Comparison of ENCODE assay signal across 10 cellular contexts in the genomic region with DNA sequence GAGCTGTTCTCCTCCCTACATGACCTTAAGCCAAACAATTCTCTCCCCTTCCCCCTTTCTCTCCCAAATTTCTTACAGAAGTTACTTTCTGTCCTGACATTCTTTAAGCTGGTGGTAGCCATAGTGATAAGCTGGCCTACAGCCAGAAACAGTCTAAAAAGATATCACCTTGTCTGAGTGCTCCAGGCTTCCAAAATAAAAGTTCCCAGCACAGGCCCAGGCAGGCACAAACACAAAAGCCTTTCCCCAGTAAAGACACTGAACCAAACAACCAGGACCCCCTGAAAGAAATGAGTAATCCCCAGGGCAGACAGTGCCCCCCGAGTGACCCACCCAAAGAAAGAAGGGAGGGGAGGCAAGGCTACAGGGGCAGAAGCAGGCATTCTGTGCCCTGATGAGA. TPM values are rescaled to one million over a fixed set of nuclear protein-coding genes. Genes with fewer than 3 reads are reported as not detected.
DNase-seq lines count a peak whose midpoint lies in the region; ATAC-seq and TF ChIP-seq lines count a peak whose summit lies in the region.
"Had no signal": no experiment of that assay in that cellular context is flagged by ENCODE, and none has a peak within 500 bp of the region (broad histone marks: within the 10 kb centered on the region; RNA-seq: fewer than 3 reads in every experiment).

No MANE protein-coding gene starts in this region.

- H3K9me3 Mint-ChIP-seq in natural killer cell = no peaks in the 10 kb centered on the region
- H3K9me3 Mint-ChIP-seq in natural killer cell treated with Interleukin-12 subunit alpha and Interleukin-12 subunit beta and Interleukin-15 and Interleukin-18, amount 100 ng/mL, for 72 hours = no peaks in the 10 kb centered on the region

- H3K18ac ChIP-seq in mesenchymal stem cell (ENCODE audit: low read depth in 1 of 2, low read length in 2 of 2) = no peak overlapping the region

- H3K36me3 ChIP-seq in colonic mucosa (no peaks in the 10 kb centered on the region), mesenchymal stem cell (ENCODE audit: control insufficient read depth in 1 of 2, insufficient read depth in 2 of 2, low read depth in 1 of 2, low read length in 2 of 2) (no peaks in the 10 kb centered on the region)

- H3K27ac ChIP-seq in colonic mucosa (peak overlapping the region; percentile 9), mesenchymal stem cell (ENCODE audit: low read length, poor library complexity, severe bottlenecking) (no peak overlapping the region)

- H2BK12ac ChIP-seq in mesenchymal stem cell (ENCODE audit: low read length in 2 of 2) = no peak overlapping the region

- no peak overlapping the region for H3K9ac ChIP-seq in colonic mucosa (ENCODE audit: low read depth in 2 of 2, low read length in 2 of 2)
- peak overlapping the region; percentile 53 for H3K9ac ChIP-seq in mesenchymal stem cell (ENCODE audit: low read length)

- H3K9me3 ChIP-seq in colonic mucosa = no peaks in the 10 kb centered on the region
- no peaks in the 10 kb centered on the region for H3K9me3 ChIP-seq in mesenchymal stem cell (ENCODE audit: control insufficient read depth, low read length)

- no peak overlapping the region for H2AFZ ChIP-seq in mesenchymal stem cell (ENCODE audit: low read depth, low read length)

- H3K27me3 ChIP-seq in colonic mucosa (no peaks in the 10 kb centered on the region), mesenchymal stem cell (ENCODE audit: control insufficient read depth in 1 of 2, insufficient read depth in 1 of 2, low read length in 2 of 2) (no peaks in the 10 kb centered on the region)

- H3K36me3 Mint-ChIP-seq in natural killer cell = no peaks in the 10 kb centered on the region
- no peaks in the 10 kb centered on the region for H3K36me3 Mint-ChIP-seq in natural killer cell treated with Interleukin-12 subunit alpha and Interleukin-12 subunit beta and Interleukin-15 and Interleukin-18, amount 100 ng/mL, for 72 hours

- H3K4me3 ChIP-seq in colonic mucosa = no peak overlapping the region
- no peak overlapping the region for H3K4me3 ChIP-seq in mesenchymal stem cell (ENCODE audit: insufficient read depth in 1 of 2, low read depth in 1 of 2, low read length in 2 of 2)

- H2BK120ac ChIP-seq in mesenchymal stem cell (ENCODE audit: low read depth, low read length) = no peak overlapping the region

- H3K4me1 ChIP-seq in colonic mucosa (peaks cover 5% of the 10 kb centered on the region), mesenchymal stem cell (ENCODE audit: control insufficient read depth, insufficient read depth, low read depth, low read length) (peaks cover 7% of the 10 kb centered on the region)

- DNase-seq in natural killer cell (no peak), colonic mucosa (no peak), mesenchymal stem cell (no peak), anterior cingulate cortex (lab: John Stamatoyannopoulos, UW) (no peak), foreskin melanocyte (no peak)
- DNase-seq in natural killer cell treated with Interleukin-12 subunit alpha and Interleukin-12 subunit beta and Interleukin-15 and Interleukin-18, amount 100 ng/mL, for 72 hours (ENCODE audit: low spot score) = no peak
- DNase-seq: retina had no signal

- intact Hi-C loops in natural killer cell (cut with micrococcal nuclease) (no loop called here), colonic mucosa (cut with DNase I) (no loop called here)

- peak overlapping the region; percentile 32 for H2BK15ac ChIP-seq in mesenchymal stem cell (ENCODE audit: low read depth, poor library complexity, severe bottlenecking)

- H3K4me3 Mint-ChIP-seq in natural killer cell = no peak overlapping the region
- no peak overlapping the region for H3K4me3 Mint-ChIP-seq in natural killer cell treated with Interleukin-12 subunit alpha and Interleukin-12 subunit beta and Interleukin-15 and Interleukin-18, amount 100 ng/mL, for 72 hours

- no peaks in the 10 kb centered on the region for H3K27me3 Mint-ChIP-seq in natural killer cell (ENCODE audit: low read depth in 2 of 2)
- H3K27me3 Mint-ChIP-seq in natural killer cell treated with Interleukin-12 subunit alpha and Interleukin-12 subunit beta and Interleukin-15 and Interleukin-18, amount 100 ng/mL, for 72 hours = no peaks in the 10 kb centered on the region
- H3K27me3 Mint-ChIP-seq: B cell had no signal

- H3K4ac ChIP-seq in mesenchymal stem cell (ENCODE audit: low read depth in 1 of 2, low read length in 2 of 2) = no peak overlapping the region

- peaks cover 37% of the 10 kb centered on the region for H3K79me1 ChIP-seq in mesenchymal stem cell (replicated peaks; ENCODE audit: low read length, poor library complexity, severe bottlenecking)

- no peak overlapping the region for H3K14ac ChIP-seq in mesenchymal stem cell (ENCODE audit: low read length in 2 of 2)

- whole genome bisulfite sequencing in mesenchymal stem cell = 64% methylated on average over 1 of the region's 1 CpG

- H3K23ac ChIP-seq in mesenchymal stem cell (ENCODE audit: low read length in 2 of 2) = no peak overlapping the region

- H3K27ac Mint-ChIP-seq in natural killer cell = peak overlapping the region; percentile 53 to 80
- peak overlapping the region in 1 of 2 donors; percentile 42 for H3K27ac Mint-ChIP-seq in natural killer cell treated with Interleukin-12 subunit alpha and Interleukin-12 subunit beta and Interleukin-15 and Interleukin-18, amount 100 ng/mL, for 72 hours

- no peak for TF ChIP-seq CTCF in natural killer cell (IDR thresholded peaks at IDR 0.05)
- TF ChIP-seq CTCF in colonic mucosa (IDR thresholded peaks at IDR 0.05) = no peak

- no peak overlapping the region for H2BK5ac ChIP-seq in mesenchymal stem cell (ENCODE audit: low read depth, low read length, poor library complexity, severe bottlenecking)

- H4K91ac ChIP-seq in mesenchymal stem cell (ENCODE audit: low read length) = no peak overlapping the region

- H4K8ac ChIP-seq in mesenchymal stem cell (ENCODE audit: low read length) = no peak overlapping the region

- ATAC-seq in natural killer cell (no peak), GM21786 (IDR thresholded peaks at IDR 0.05; ENCODE audit: unreplicated experiment) (no peak), GM19035 (IDR thresholded peaks at IDR 0.05; ENCODE audit: unreplicated experiment) (no peak)
- ATAC-seq in natural killer cell treated with Interleukin-12 subunit alpha and Interleukin-12 subunit beta and Interleukin-15 and Interleukin-18, amount 100 ng/mL, for 72 hours = no peak

- no peak overlapping the region for H3K4me2 ChIP-seq in mesenchymal stem cell (ENCODE audit: low read length, poor library complexity, severe bottlenecking)

- H3K4me1 Mint-ChIP-seq in natural killer cell = peaks cover 27 to 45% of the 10 kb centered on the region in 2 donors
- H3K4me1 Mint-ChIP-seq in natural killer cell treated with Interleukin-12 subunit alpha and Interleukin-12 subunit beta and Interleukin-15 and Interleukin-18, amount 100 ng/mL, for 72 hours (ENCODE audit: low read depth in 2 of 2) = peaks cover 36 to 44% of the 10 kb centered on the region in 2 donors

- peak overlapping the region; percentile 57 for H2AK5ac ChIP-seq in mesenchymal stem cell (ENCODE audit: low read length, severe bottlenecking)

RNA-seq across cellular contexts. Expression of a gene that starts 19.2 kb away (rescaled TPM):
- total RNA-seq in natural killer cell (10 to 100 TPM; 16.9 to 22.5 (median 22.4) TPM), colonic mucosa (10 to 100 TPM; 31.6 to 64.4 TPM)
- 10 to 100 TPM; 33.1 to 34.6 TPM for total RNA-seq in natural killer cell treated with Interleukin-12 subunit alpha and Interleukin-12 subunit beta and Interleukin-15 and Interleukin-18, amount 100 ng/mL, for 72 hours
- 53.2 TPM for polyA plus RNA-seq in mesenchymal stem cell (2013, experiment 1 of 2)
- 52.4 TPM for polyA plus RNA-seq in mesenchymal stem cell (2013, experiment 2 of 2)
